In genomic region chr5:64939772-64940510, GRCh38 we compare ENCODE assay signal across 11 cellular contexts.
DNase-seq lines count a peak whose midpoint lies in the region; ATAC-seq and TF ChIP-seq lines count a peak whose summit lies in the region.
"Had no signal": no experiment of that assay in that cellular context is flagged by ENCODE, and none has a peak within 500 bp of the region (broad histone marks: within the 10 kb centered on the region; RNA-seq: fewer than 3 reads in every experiment).

No MANE protein-coding gene starts in this region.

- H3K36me3 ChIP-seq in tibial artery, result no peaks in the 10 kb centered on the region
- H3K36me3 ChIP-seq: esophagus muscularis mucosa, pancreas had no signal

- H3K9me3 ChIP-seq in tibial artery, result peaks cover 0 to 5% (median 0%) of the 10 kb centered on the region in 3 donors
- H3K9me3 ChIP-seq: pancreas had no signal

- no peak for ATAC-seq in HG02981 (IDR thresholded peaks at IDR 0.05; ENCODE audit: unreplicated experiment)
- ATAC-seq: activated T-cell treated with anti-CD3 and anti-CD28 coated beads, Interleukin-2, amount 50 U/mL, for 72 hours; pancreas had no signal

- H3K27ac ChIP-seq in tibial artery, result peak overlapping the region; percentile 67 to 71
- H3K27ac ChIP-seq: esophagus muscularis mucosa, pancreas had no signal

- intact Hi-C loops in tibial artery (cut with DNase I; ENCODE audit: low total_unique reads), result no loop called here

- no peaks in the 10 kb centered on the region for H3K27me3 ChIP-seq in tibial artery
- H3K27me3 ChIP-seq: esophagus muscularis mucosa, pancreas had no signal

- in situ Hi-C loops in astrocyte of the spinal cord (cut with HindIII; ENCODE audit: low sequenced_read_pairs), result no loop called here

- H3K4me3 ChIP-seq in astrocyte of the spinal cord (ENCODE audit: low read depth, low read length) (no peak overlapping the region), tibial artery (peak overlapping the region; percentile 37 to 42)
- H3K4me3 ChIP-seq: pancreas had no signal

- peaks cover 0 to 16% (median 9%) of the 10 kb centered on the region in 4 donors for H3K4me1 ChIP-seq in tibial artery
- H3K4me1 ChIP-seq: pancreas had no signal

- TF ChIP-seq CTCF in astrocyte of the spinal cord (IDR thresholded peaks at IDR 0.05; ENCODE audit: low read depth, low read length), result no peak
- TF ChIP-seq CTCF in tibial artery (IDR thresholded peaks at IDR 0.05), result no peak

- peak; percentile 70 for DNase-seq in NCI-H2171 treated with DMSO at 0.1 percent for 48 hours (lab: John Stamatoyannopoulos, UW)
- no peak for DNase-seq in NCI-H2171 (lab: John Stamatoyannopoulos, UW)
- DNase-seq in astrocyte of the spinal cord (ENCODE audit: low read depth, low spot score), result peak; percentile 27
- peak; percentile 16 for DNase-seq in kidney glomerular epithelial cell (lab: John Stamatoyannopoulos, UW)
- peak; percentile 21 to 73 for DNase-seq in tibial artery
- no peak for DNase-seq in DMS79 (lab: John Stamatoyannopoulos, UW)
- DNase-seq in occipital lobe (lab: John Stamatoyannopoulos, UW), result no peak
- DNase-seq: activated T-cell treated with anti-CD3 and anti-CD28 coated beads, Interleukin-2, amount 50 U/mL, for 72 hours had no signal

Comparison
In these comparisons a context has a peak if more than half of its experiments do, and no peak if none do; other contexts are left out.
1. DNase-seq: peak in NCI-H2171 treated with DMSO at 0.1 percent for 48 hours (single experiment), astrocyte of the spinal cord (single experiment), kidney glomerular epithelial cell (single experiment) and tibial artery (2 of 2); none in NCI-H2171 (single experiment), DMS79 (single experiment) and occipital lobe (single experiment).